Comparison of ENCODE assay signal across 9 cellular contexts in the genomic region with DNA sequence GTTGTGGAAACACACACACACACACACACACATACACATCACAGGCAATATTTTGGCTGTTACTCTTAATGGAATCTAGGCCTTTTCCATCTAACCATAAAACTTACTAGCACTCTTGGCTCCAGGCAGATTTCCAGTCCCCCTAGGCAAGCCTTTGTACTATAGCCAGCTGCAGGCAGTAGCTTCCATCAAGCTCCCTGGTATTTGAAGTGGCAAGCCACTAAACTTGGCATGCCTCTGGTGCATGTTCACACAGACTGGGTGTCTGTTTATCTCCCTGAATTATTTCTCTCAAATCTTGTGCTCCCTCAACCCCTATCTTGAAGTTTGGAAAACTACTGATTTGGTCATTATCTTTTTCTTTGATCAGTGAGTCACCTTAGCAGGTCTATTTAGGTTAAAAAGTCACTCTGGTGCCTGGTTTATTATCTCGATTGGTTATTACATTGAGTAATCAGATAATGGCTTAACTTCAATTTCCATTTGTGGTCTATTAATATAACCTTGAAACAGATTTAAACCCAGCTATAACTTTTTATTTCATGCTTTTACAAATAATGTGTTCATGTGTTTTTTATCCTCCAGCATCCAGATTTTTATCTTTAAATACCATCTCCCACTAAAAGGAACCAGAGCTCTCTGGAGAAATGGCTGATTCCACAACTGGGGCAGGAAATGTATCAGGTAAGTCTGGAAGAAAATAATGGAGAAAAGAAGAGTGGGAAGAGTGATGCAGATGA. TPM values are rescaled to one million over a fixed set of nuclear protein-coding genes. Genes with fewer than 3 reads are reported as not detected.
DNase-seq lines count a peak whose midpoint lies in the region; ATAC-seq and TF ChIP-seq lines count a peak whose summit lies in the region.
"Had no signal": no experiment of that assay in that cellular context is flagged by ENCODE, and none has a peak within 500 bp of the region (broad histone marks: within the 10 kb centered on the region; RNA-seq: fewer than 3 reads in every experiment).

No MANE protein-coding gene starts in this region.

- H3K4me3 ChIP-seq in BE2C (ENCODE audit: low read depth, low read length) = peak overlapping the region; percentile 90; the same call in 1 of the 2 replicates

- peaks cover 15% of the 10 kb centered on the region for H3K36me3 ChIP-seq in BE2C

- H3K9me3 ChIP-seq in BE2C = no peaks in the 10 kb centered on the region

- ATAC-seq in SK-N-SH treated with all-trans-retinoic acid at 6 μM for 48 hours (no peak), GM21447 (IDR thresholded peaks at IDR 0.05; ENCODE audit: unreplicated experiment) (no peak), GM19035 (IDR thresholded peaks at IDR 0.05; ENCODE audit: unreplicated experiment) (no peak), GM21360 (IDR thresholded peaks at IDR 0.05; ENCODE audit: unreplicated experiment) (no peak)

- peaks cover 12% of the 10 kb centered on the region; the same call in 1 of the 2 replicates for H3K4me1 ChIP-seq in BE2C

- no peak for TF ChIP-seq CTCF in BE2C (IDR thresholded peaks at IDR 0.05; ENCODE audit: low read depth, low read length)

- DNase-seq in BE2C (peak; percentile 60), ELF-1 (ENCODE audit: low read depth, low spot score) (peak; percentile 34), islet precursor cell (peak; percentile 89), ureter (ENCODE audit: low spot score) (no peak)
- DNase-seq: NCI-H2081 had no signal

- H3K27me3 ChIP-seq in BE2C = no peaks in the 10 kb centered on the region

TF ChIP-seq in SK-N-SH treated with all-trans-retinoic acid at 6 μM for 48 hours, 23 proteins besides CTCF, POLR2A, EP300 and RAD21:
- TF ChIP-seq ZNF70 (CRISPR knock-in tag; IDR thresholded peaks at IDR 0.05) = no peak
- no peak for TF ChIP-seq TOX (CRISPR knock-in tag; IDR thresholded peaks at IDR 0.05; ENCODE audit: borderline replicate concordance)
- TF ChIP-seq, protein P1, sequence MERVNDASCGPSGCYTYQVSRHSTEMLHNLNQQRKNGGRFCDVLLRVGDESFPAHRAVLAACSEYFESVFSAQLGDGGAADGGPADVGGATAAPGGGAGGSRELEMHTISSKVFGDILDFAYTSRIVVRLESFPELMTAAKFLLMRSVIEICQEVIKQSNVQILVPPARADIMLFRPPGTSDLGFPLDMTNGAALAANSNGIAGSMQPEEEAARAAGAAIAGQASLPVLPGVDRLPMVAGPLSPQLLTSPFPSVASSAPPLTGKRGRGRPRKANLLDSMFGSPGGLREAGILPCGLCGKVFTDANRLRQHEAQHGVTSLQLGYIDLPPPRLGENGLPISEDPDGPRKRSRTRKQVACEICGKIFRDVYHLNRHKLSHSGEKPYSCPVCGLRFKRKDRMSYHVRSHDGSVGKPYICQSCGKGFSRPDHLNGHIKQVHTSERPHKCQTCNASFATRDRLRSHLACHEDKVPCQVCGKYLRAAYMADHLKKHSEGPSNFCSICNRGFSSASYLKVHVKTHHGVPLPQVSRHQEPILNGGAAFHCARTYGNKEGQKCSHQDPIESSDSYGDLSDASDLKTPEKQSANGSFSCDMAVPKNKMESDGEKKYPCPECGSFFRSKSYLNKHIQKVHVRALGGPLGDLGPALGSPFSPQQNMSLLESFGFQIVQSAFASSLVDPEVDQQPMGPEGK (CRISPR knock-in tag; IDR thresholded peaks at IDR 0.05; ENCODE audit: borderline replicate concordance) = no peak
- TF ChIP-seq ZNF565 (CRISPR knock-in tag; conservative IDR thresholded peaks at IDR 0.05; ENCODE audit: low read depth) = no peak
- no peak for TF ChIP-seq ZFP3 (CRISPR knock-in tag; IDR thresholded peaks at IDR 0.05)
- peak; percentile 81; the same call in 1 of the 2 replicates for TF ChIP-seq TSHZ2 (CRISPR knock-in tag; IDR thresholded peaks at IDR 0.05)
- TF ChIP-seq ZFP30 (CRISPR knock-in tag; IDR thresholded peaks at IDR 0.05) = 0 out of 2 replicates have a peak, but pooled peaks have one; percentile 7
- no peak for TF ChIP-seq GLIS3 (CRISPR knock-in tag; IDR thresholded peaks at IDR 0.05)
- TF ChIP-seq POU6F1 (CRISPR knock-in tag; IDR thresholded peaks at IDR 0.05; ENCODE audit: borderline replicate concordance, low read depth) = no peak
- TF ChIP-seq ESRRG (CRISPR knock-in tag; IDR thresholded peaks at IDR 0.05) = no peak
- TF ChIP-seq, protein P2, sequence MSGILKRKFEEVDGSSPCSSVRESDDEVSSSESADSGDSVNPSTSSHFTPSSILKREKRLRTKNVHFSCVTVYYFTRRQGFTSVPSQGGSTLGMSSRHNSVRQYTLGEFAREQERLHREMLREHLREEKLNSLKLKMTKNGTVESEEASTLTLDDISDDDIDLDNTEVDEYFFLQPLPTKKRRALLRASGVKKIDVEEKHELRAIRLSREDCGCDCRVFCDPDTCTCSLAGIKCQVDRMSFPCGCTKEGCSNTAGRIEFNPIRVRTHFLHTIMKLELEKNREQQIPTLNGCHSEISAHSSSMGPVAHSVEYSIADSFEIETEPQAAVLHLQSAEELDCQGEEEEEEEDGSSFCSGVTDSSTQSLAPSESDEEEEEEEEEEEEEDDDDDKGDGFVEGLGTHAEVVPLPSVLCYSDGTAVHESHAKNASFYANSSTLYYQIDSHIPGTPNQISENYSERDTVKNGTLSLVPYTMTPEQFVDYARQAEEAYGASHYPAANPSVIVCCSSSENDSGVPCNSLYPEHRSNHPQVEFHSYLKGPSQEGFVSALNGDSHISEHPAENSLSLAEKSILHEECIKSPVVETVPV (CRISPR knock-in tag; IDR thresholded peaks at IDR 0.05) = 0 out of 2 replicates have a peak, but pooled peaks have one; percentile 22
- no peak for TF ChIP-seq CSDC2 (CRISPR knock-in tag; IDR thresholded peaks at IDR 0.05)
- no peak for TF ChIP-seq ZNF8 (CRISPR knock-in tag; IDR thresholded peaks at IDR 0.05)
- TF ChIP-seq SNAI2 (CRISPR knock-in tag; IDR thresholded peaks at IDR 0.05) = no peak
- peak; percentile 85 for TF ChIP-seq TCF4 (CRISPR knock-in tag; IDR thresholded peaks at IDR 0.05; ENCODE audit: borderline replicate concordance)
- TF ChIP-seq ZC3H10 (CRISPR knock-in tag; IDR thresholded peaks at IDR 0.05) = no peak
- no peak for TF ChIP-seq PPARA (CRISPR knock-in tag; IDR thresholded peaks at IDR 0.05; ENCODE audit: borderline replicate concordance)
- no peak for TF ChIP-seq RARB (CRISPR knock-in tag; IDR thresholded peaks at IDR 0.05)
- no peak for TF ChIP-seq CREB5 (CRISPR knock-in tag; IDR thresholded peaks at IDR 0.05; ENCODE audit: low read depth)
- TF ChIP-seq ISL1 (CRISPR knock-in tag; IDR thresholded peaks at IDR 0.05) = peak; percentile 83
- TF ChIP-seq ARNTL (CRISPR knock-in tag; IDR thresholded peaks at IDR 0.05; ENCODE audit: borderline replicate concordance, low read depth) = no peak
- TF ChIP-seq BACH2 (CRISPR knock-in tag; IDR thresholded peaks at IDR 0.05; ENCODE audit: borderline replicate concordance) = no peak; the same call in 1 of the 2 replicates
- no peak for TF ChIP-seq OSR1 (CRISPR knock-in tag; IDR thresholded peaks at IDR 0.05)

RNA-seq across cellular contexts. Expression of gene RBM15, which starts 2.7 kb away (rescaled TPM):
- polyA plus RNA-seq in BE2C (2012; ENCODE audit: insufficient read depth, insufficient read length, low read depth) = 10.3 TPM
- 26.2 TPM for total RNA-seq in ureter

RNA-seq across cellular contexts. Expression of gene SLC16A4, which starts 54.4 kb away (rescaled TPM):
- polyA plus RNA-seq in BE2C (2012; ENCODE audit: insufficient read depth, insufficient read length, low read depth) = 0.52 TPM
- total RNA-seq in ureter = 3.3 TPM
